In genomic region chr6:14212020-14212419, GRCh38 we compare ENCODE assay signal across 9 cellular contexts.
DNase-seq lines count a peak whose midpoint lies in the region; ATAC-seq and TF ChIP-seq lines count a peak whose summit lies in the region.
"Had no signal": no experiment of that assay in that cellular context is flagged by ENCODE, and none has a peak within 500 bp of the region (broad histone marks: within the 10 kb centered on the region; RNA-seq: fewer than 3 reads in every experiment).

No MANE protein-coding gene starts in this region.

- H4K20me1 ChIP-seq in GM23338 (replicated peaks; ENCODE audit: insufficient read depth) = no peaks in the 10 kb centered on the region

- no peak for TF ChIP-seq CTCF in GM23338 (conservative IDR thresholded peaks at IDR 0.05; ENCODE audit: low read depth in 2 of 2)
- no peak for TF ChIP-seq CTCF in glutamatergic neuron (IDR thresholded peaks at IDR 0.05; ENCODE audit: partially characterized antibody, unreplicated experiment)
- no peak for TF ChIP-seq CTCF in progenitor cell of endocrine pancreas (IDR thresholded peaks at IDR 0.05; ENCODE audit: unreplicated experiment)

- H3K4me1 ChIP-seq in GM23338 (ENCODE audit: insufficient read depth) = peaks cover 14% of the 10 kb centered on the region

- H3K4me3 ChIP-seq in GM23338 = peak overlapping the region; percentile 57

- intact Hi-C loops in posterior cingulate gyrus (cut with DNase I) = loop anchor here (5.0 to 10.0 kb wide), 3 partner anchors 65 to 1410 kb away; no protein-coding TSS in a partner anchor

- H3K4me1 Mint-ChIP-seq in GM23338 (peaks cover 14% of the 10 kb centered on the region), glutamatergic neuron (ENCODE audit: low read depth, unreplicated experiment) (peaks cover 34% of the 10 kb centered on the region), progenitor cell of endocrine pancreas (ENCODE audit: low read depth) (peaks cover 31% of the 10 kb centered on the region)

- H3F3A ChIP-seq in GM23338 (replicated peaks; ENCODE audit: low read depth) = peaks cover 11% of the 10 kb centered on the region

- no peaks in the 10 kb centered on the region; the same call in 1 of the 2 replicates for H3K79me2 ChIP-seq in GM23338 (replicated peaks; ENCODE audit: insufficient read depth)

- H3K27me3 Mint-ChIP-seq in GM23338 (ENCODE audit: insufficient read depth, low read depth, poor library complexity) (peaks cover 20% of the 10 kb centered on the region), glutamatergic neuron (ENCODE audit: unreplicated experiment) (peaks cover 9% of the 10 kb centered on the region), progenitor cell of endocrine pancreas (no peaks in the 10 kb centered on the region)

- peak overlapping the region; percentile 91 for H3K4me2 ChIP-seq in GM23338

- H3K27ac Mint-ChIP-seq in GM23338 (peak overlapping the region; percentile 84; the same call in 1 of the 2 replicates), glutamatergic neuron (ENCODE audit: unreplicated experiment) (peak overlapping the region; percentile 53), progenitor cell of endocrine pancreas (peak overlapping the region; percentile 95)

- H2AFZ ChIP-seq in GM23338 = peak overlapping the region; percentile 96; the same call in 1 of the 2 replicates

- ATAC-seq in GM23338 (peak; percentile 42), HG03457 (IDR thresholded peaks at IDR 0.05; ENCODE audit: unreplicated experiment) (no peak)

- no peaks in the 10 kb centered on the region; the same call in 1 of the 2 replicates for H3K36me3 ChIP-seq in GM23338 (ENCODE audit: insufficient read depth)

- H3K27ac ChIP-seq in GM23338 (ENCODE audit: low read depth) = no peak overlapping the region

- DNase-seq in GM23338 (ENCODE audit: low spot score) = peak; percentile 36
- DNase-seq in SW480 (ENCODE audit: low spot score) = peak; percentile 10
- no peak for DNase-seq in glutamatergic neuron
- no peak for DNase-seq in progenitor cell of endocrine pancreas (ENCODE audit: low spot score, unreplicated experiment)
- no peak for DNase-seq in SHP77 treated with DMSO at 0.1 percent for 48 hours (lab: John Stamatoyannopoulos, UW)
- no peak for DNase-seq in RPMI8226
- no peak for DNase-seq in posterior cingulate gyrus
- DNase-seq: NCI-H2081 treated with DMSO at 0.1 percent for 48 hours had no signal

- peaks cover 13% of the 10 kb centered on the region; the same call in 1 of the 2 replicates for H3K27me3 ChIP-seq in GM23338 (ENCODE audit: insufficient read depth)

- H3K4me3 Mint-ChIP-seq in GM23338 (peak overlapping the region; percentile 68), glutamatergic neuron (ENCODE audit: unreplicated experiment) (peak overlapping the region; percentile 82), progenitor cell of endocrine pancreas (ENCODE audit: low read depth) (peak overlapping the region; percentile 74)

- H3K9me2 ChIP-seq in GM23338 (ENCODE audit: insufficient read depth) = peaks cover 15% of the 10 kb centered on the region; the same call in 1 of the 2 replicates

- H3K9me3 Mint-ChIP-seq in GM23338 (peaks cover 20% of the 10 kb centered on the region), glutamatergic neuron (ENCODE audit: unreplicated experiment) (peaks cover 12% of the 10 kb centered on the region), progenitor cell of endocrine pancreas (ENCODE audit: low read depth) (no peaks in the 10 kb centered on the region)

- peaks cover 16% of the 10 kb centered on the region for H3K36me3 Mint-ChIP-seq in GM23338 (ENCODE audit: low read depth)
- H3K36me3 Mint-ChIP-seq in glutamatergic neuron (ENCODE audit: unreplicated experiment) = no peaks in the 10 kb centered on the region
- H3K36me3 Mint-ChIP-seq in progenitor cell of endocrine pancreas (ENCODE audit: insufficient read depth) = no peaks in the 10 kb centered on the region

TF ChIP-seq in GM23338, 12 proteins besides CTCF, POLR2A, EP300 and RAD21:
- no peak for TF ChIP-seq POLR2AphosphoS5 (IDR thresholded peaks at IDR 0.05; ENCODE audit: low read depth)
- no peak for TF ChIP-seq EZH2 (IDR thresholded peaks at IDR 0.05; ENCODE audit: low read depth, unreplicated experiment)
- TF ChIP-seq ETS1 (IDR thresholded peaks at IDR 0.05) = no peak

Comparison
In these comparisons a context has a peak if more than half of its experiments do, and no peak if none do; other contexts are left out.
1. DNase-seq: peak in GM23338 (single experiment) and SW480 (single experiment); none in glutamatergic neuron (single experiment), progenitor cell of endocrine pancreas (single experiment), SHP77 treated with DMSO at 0.1 percent for 48 hours (single experiment), RPMI8226 (single experiment) and posterior cingulate gyrus (0 of 10).
2. Peak in every context shown above with its lines, with median percentiles within 50 percentile points of each other: H3K27ac Mint-ChIP-seq and H3K4me3 Mint-ChIP-seq.